1 cellular context compared by ENCODE assay signal in genomic region chr2:219245148-219245898, GRCh38.
TF ChIP-seq lines count a peak whose summit lies in the region.

Gene GLB1L, minus strand, starts transcription at chr2:219245444. Its CDS starts 1,871 bp downstream, at chr2:219243573.
Gene STK16, plus strand, starts transcription at chr2:219245479. Its CDS starts 521 bp downstream, at chr2:219246000.

TF ChIP-seq in GM12878, 131 proteins besides CTCF, POLR2A, EP300 and RAD21 (continued from another document and continues in another):
- TF ChIP-seq NFXL1 (IDR thresholded peaks at IDR 0.05; ENCODE audit: borderline replicate concordance) (no peak), IRF3 (IDR thresholded peaks at IDR 0.05) (no peak), E4F1 (IDR thresholded peaks at IDR 0.05; ENCODE audit: borderline replicate concordance, partially characterized antibody) (no peak), SMAD5 (IDR thresholded peaks at IDR 0.05; ENCODE audit: low read depth) (peak; percentile 67; the same call in 1 of the 2 replicates), SIN3A (IDR thresholded peaks at IDR 0.05; ENCODE audit: low read depth, low read length) (peak; percentile 96), HDAC2 (IDR thresholded peaks at IDR 0.05) (no peak), JUND (IDR thresholded peaks at IDR 0.05; ENCODE audit: low read depth, low read length) (0 out of 2 replicates have a peak, but pooled peaks have one; percentile 36), USF2 (IDR thresholded peaks at IDR 0.05; ENCODE audit: borderline replicate concordance, low read depth, low read length) (no peak), EED (IDR thresholded peaks at IDR 0.05; ENCODE audit: low read depth) (no peak), PML (IDR thresholded peaks at IDR 0.05; ENCODE audit: low read length) (0 out of 2 replicates have a peak, but pooled peaks have one; percentile 60), NR2F1 (conservative IDR thresholded peaks at IDR 0.05) (peak; percentile 50), MXI1 (IDR thresholded peaks at IDR 0.05; ENCODE audit: low read depth, low read length) (peak; percentile 76), SPI1 (IDR thresholded peaks at IDR 0.05; ENCODE audit: borderline replicate concordance, insufficient read depth, low read depth, low read length) (0 out of 2 replicates have a peak, but pooled peaks have one; percentile 9), IRF5 (IDR thresholded peaks at IDR 0.05; ENCODE audit: borderline replicate concordance) (no peak), HCFC1 (IDR thresholded peaks at IDR 0.05; ENCODE audit: low read length) (peak; percentile 67), ZBTB40 (IDR thresholded peaks at IDR 0.05; ENCODE audit: borderline replicate concordance) (peak; percentile 90), BRCA1 (IDR thresholded peaks at IDR 0.05; ENCODE audit: low read depth, low read length) (peak; percentile 28; the same call in 1 of the 2 replicates), POLR2AphosphoS5 (IDR thresholded peaks at IDR 0.05; ENCODE audit: low read length) (peak; percentile 86), MAX (IDR thresholded peaks at IDR 0.05; ENCODE audit: low read depth, low read length) (0 out of 2 replicates have a peak, but pooled peaks have one; percentile 18), RELA (IDR thresholded peaks at IDR 0.05; ENCODE audit: borderline replicate concordance, partially characterized antibody) (peak; percentile 33), SRF (IDR thresholded peaks at IDR 0.05; ENCODE audit: low read depth in 2 of 2, low read length in 2 of 2) (peak; percentile 95 to 99), SIX5 (IDR thresholded peaks at IDR 0.05; ENCODE audit: low read depth, low read length, severe bottlenecking) (peak; percentile 38), YY1 (IDR thresholded peaks at IDR 0.05; ENCODE audit: low read depth, low read length) (peak; percentile 39; the same call in 1 of the 2 replicates), WRNIP1 (IDR thresholded peaks at IDR 0.05; ENCODE audit: borderline replicate concordance, low read depth, low read length) (no peak), ATF3 (IDR thresholded peaks at IDR 0.05; ENCODE audit: borderline replicate concordance, extremely low read depth, low read depth, low read length) (peak; percentile 73; the same call in 1 of the 2 replicates), DPF2 (IDR thresholded peaks at IDR 0.05) (peak; percentile 36; the same call in 1 of the 2 replicates), ELK1 (IDR thresholded peaks at IDR 0.05; ENCODE audit: low read depth, low read length) (peak; percentile 94), ESRRA (IDR thresholded peaks at IDR 0.05; ENCODE audit: low read length) (no peak), GATAD2B (conservative IDR thresholded peaks at IDR 0.05; ENCODE audit: low read depth) (peak; percentile 73), BACH1 (IDR thresholded peaks at IDR 0.05; ENCODE audit: borderline replicate concordance) (peak; percentile 61), GABPA (IDR thresholded peaks at IDR 0.05; ENCODE audit: low read depth) (peak; percentile 87), PAX5 (IDR thresholded peaks at IDR 0.05; ENCODE audit: borderline replicate concordance, low read depth, low read length) (no peak), IKZF2 (IDR thresholded peaks at IDR 0.05) (no peak), NKRF (conservative IDR thresholded peaks at IDR 0.05) (peak; percentile 94), ZNF384 (IDR thresholded peaks at IDR 0.05; ENCODE audit: borderline replicate concordance, low read depth, low read length) (no peak)
- TF ChIP-seq, protein P1, sequence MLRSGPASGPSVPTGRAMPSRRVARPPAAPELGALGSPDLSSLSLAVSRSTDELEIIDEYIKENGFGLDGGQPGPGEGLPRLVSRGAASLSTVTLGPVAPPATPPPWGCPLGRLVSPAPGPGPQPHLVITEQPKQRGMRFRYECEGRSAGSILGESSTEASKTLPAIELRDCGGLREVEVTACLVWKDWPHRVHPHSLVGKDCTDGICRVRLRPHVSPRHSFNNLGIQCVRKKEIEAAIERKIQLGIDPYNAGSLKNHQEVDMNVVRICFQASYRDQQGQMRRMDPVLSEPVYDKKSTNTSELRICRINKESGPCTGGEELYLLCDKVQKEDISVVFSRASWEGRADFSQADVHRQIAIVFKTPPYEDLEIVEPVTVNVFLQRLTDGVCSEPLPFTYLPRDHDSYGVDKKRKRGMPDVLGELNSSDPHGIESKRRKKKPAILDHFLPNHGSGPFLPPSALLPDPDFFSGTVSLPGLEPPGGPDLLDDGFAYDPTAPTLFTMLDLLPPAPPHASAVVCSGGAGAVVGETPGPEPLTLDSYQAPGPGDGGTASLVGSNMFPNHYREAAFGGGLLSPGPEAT (IDR thresholded peaks at IDR 0.05; ENCODE audit: low read depth) = peak; percentile 90
- TF ChIP-seq, protein P2, sequence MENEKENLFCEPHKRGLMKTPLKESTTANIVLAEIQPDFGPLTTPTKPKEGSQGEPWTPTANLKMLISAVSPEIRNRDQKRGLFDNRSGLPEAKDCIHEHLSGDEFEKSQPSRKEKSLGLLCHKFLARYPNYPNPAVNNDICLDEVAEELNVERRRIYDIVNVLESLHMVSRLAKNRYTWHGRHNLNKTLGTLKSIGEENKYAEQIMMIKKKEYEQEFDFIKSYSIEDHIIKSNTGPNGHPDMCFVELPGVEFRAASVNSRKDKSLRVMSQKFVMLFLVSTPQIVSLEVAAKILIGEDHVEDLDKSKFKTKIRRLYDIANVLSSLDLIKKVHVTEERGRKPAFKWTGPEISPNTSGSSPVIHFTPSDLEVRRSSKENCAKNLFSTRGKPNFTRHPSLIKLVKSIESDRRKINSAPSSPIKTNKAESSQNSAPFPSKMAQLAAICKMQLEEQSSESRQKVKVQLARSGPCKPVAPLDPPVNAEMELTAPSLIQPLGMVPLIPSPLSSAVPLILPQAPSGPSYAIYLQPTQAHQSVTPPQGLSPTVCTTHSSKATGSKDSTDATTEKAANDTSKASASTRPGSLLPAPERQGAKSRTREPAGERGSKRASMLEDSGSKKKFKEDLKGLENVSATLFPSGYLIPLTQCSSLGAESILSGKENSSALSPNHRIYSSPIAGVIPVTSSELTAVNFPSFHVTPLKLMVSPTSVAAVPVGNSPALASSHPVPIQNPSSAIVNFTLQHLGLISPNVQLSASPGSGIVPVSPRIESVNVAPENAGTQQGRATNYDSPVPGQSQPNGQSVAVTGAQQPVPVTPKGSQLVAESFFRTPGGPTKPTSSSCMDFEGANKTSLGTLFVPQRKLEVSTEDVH (IDR thresholded peaks at IDR 0.05; ENCODE audit: low read depth, partially characterized antibody) = peak; percentile 57
- TF ChIP-seq, protein P3, sequence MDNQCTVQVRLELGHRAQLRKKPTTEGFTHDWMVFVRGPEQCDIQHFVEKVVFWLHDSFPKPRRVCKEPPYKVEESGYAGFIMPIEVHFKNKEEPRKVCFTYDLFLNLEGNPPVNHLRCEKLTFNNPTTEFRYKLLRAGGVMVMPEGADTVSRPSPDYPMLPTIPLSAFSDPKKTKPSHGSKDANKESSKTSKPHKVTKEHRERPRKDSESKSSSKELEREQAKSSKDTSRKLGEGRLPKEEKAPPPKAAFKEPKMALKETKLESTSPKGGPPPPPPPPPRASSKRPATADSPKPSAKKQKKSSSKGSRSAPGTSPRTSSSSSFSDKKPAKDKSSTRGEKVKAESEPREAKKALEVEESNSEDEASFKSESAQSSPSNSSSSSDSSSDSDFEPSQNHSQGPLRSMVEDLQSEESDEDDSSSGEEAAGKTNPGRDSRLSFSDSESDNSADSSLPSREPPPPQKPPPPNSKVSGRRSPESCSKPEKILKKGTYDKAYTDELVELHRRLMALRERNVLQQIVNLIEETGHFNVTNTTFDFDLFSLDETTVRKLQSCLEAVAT (IDR thresholded peaks at IDR 0.05) = peak; percentile 89
